In genomic region chr12:56862264-56862663, GRCh38 we compare ENCODE assay signal across 28 cellular contexts.
"Had no signal": no experiment of that assay in that cellular context is flagged by ENCODE, and none has a peak within 500 bp of the region (broad histone marks: within the 10 kb centered on the region; RNA-seq: fewer than 3 reads in every experiment).

No MANE protein-coding gene starts in this region.

- FAIRE-seq: colon, endometrium, endothelial cell of umbilical vein, frontal cortex had no signal

- DNase-seq: colonic mucosa; cortex of kidney; dermis blood vessel endothelial cell; dorsolateral prefrontal cortex; effector CD4-positive, alpha-beta T cell; effector CD8-positive, alpha-beta T cell; effector memory CD4-positive, alpha-beta T cell; effector memory CD8-positive, alpha-beta T cell; endodermal cell; erythroblast; esophagus squamous epithelium; foreskin fibroblast; foreskin keratinocyte; foreskin melanocyte; gastrocnemius medialis; glutamatergic neuron; head of caudate nucleus; heart left ventricle; heart right ventricle had no signal

- ATAC-seq: effector memory CD8-positive, alpha-beta T cell; esophagus mucosa; foreskin keratinocyte; gastrocnemius medialis; gastroesophageal sphincter; heart left ventricle; heart right ventricle had no signal

- H3K4me1 ChIP-seq: colonic mucosa, esophagus muscularis mucosa, esophagus squamous epithelium, foreskin keratinocyte, gastrocnemius medialis, gastroesophageal sphincter, heart left ventricle, heart right ventricle had no signal

- H3K36me3 ChIP-seq: colonic mucosa, esophagus muscularis mucosa, esophagus squamous epithelium, gastrocnemius medialis, gastroesophageal sphincter, heart left ventricle, heart right ventricle had no signal

- H3K27me3 ChIP-seq: colonic mucosa, esophagus squamous epithelium, foreskin keratinocyte, gastrocnemius medialis, heart left ventricle, heart right ventricle had no signal

- H3K27ac ChIP-seq: colonic mucosa, coronary artery, dorsolateral prefrontal cortex, epithelial cell of prostate, esophagus muscularis mucosa, esophagus squamous epithelium, foreskin keratinocyte, gastrocnemius medialis, gastroesophageal sphincter, heart left ventricle, heart right ventricle had no signal

- H3K4me3 ChIP-seq: colonic mucosa, coronary artery, dorsolateral prefrontal cortex, esophagus muscularis mucosa, esophagus squamous epithelium, gastrocnemius medialis, gastroesophageal sphincter, heart left ventricle, heart right ventricle had no signal
